9 cellular contexts compared by ENCODE assay signal in genomic region chr3:177443469-177443868, GRCh38.
DNase-seq lines count a peak whose midpoint lies in the region; ATAC-seq, FAIRE-seq and TF ChIP-seq lines count a peak whose summit lies in the region.
"Had no signal": no experiment of that assay in that cellular context is flagged by ENCODE, and none has a peak within 500 bp of the region (broad histone marks: within the 10 kb centered on the region; RNA-seq: fewer than 3 reads in every experiment).

No MANE protein-coding gene starts in this region.

- H3K4me3 Mint-ChIP-seq in MCF 10A (ENCODE audit: unreplicated experiment) = peak overlapping the region; percentile 38
- H3K4me3 Mint-ChIP-seq in CD8-positive, alpha-beta T cell = no peak overlapping the region

- no peaks in the 10 kb centered on the region for H3K27me3 ChIP-seq in left ventricle myocardium inferior (ENCODE audit: low read depth)
- no peaks in the 10 kb centered on the region; a peak in 1 of 5 replicates for H3K27me3 ChIP-seq in HepG2 (ENCODE audit: control insufficient read depth in 1 of 2, insufficient read depth in 2 of 2, low read length in 2 of 2)
- no peaks in the 10 kb centered on the region for H3K27me3 ChIP-seq in CD8-positive, alpha-beta T cell (ENCODE audit: insufficient read depth, low read length)

- intact Hi-C loops in Right ventricle myocardium inferior (cut with DNase I) (no loop called here), left ventricle myocardium inferior (cut with micrococcal nuclease) (no loop called here), MCF 10A (cut with micrococcal nuclease) (no loop called here), HepG2 (cut with micrococcal nuclease; ENCODE audit: unreplicated experiment) (no loop called here)
- intact Hi-C loops in CD8-positive, alpha-beta T cell (cut with DNase I, micrococcal nuclease) = no loop called here

- ATAC-seq in Right ventricle myocardium inferior (peak; percentile 24), HepG2 (no peak)
- no peak for ATAC-seq in CD8-positive, alpha-beta T cell

- no peak overlapping the region for H3K27ac ChIP-seq in left ventricle myocardium inferior (replicated peaks)
- no peak overlapping the region for H3K27ac ChIP-seq in HepG2 (ENCODE audit: extremely low read length, insufficient read depth, low read length)
- no peak overlapping the region for H3K27ac ChIP-seq in CD8-positive, alpha-beta T cell (ENCODE audit: low read depth, low read length)

- TF ChIP-seq POLR2A in HepG2 (IDR thresholded peaks at IDR 0.05; ENCODE audit: insufficient read depth in 1 of 2, low read depth in 2 of 2, low read length in 2 of 2) = no peak

- FAIRE-seq in HepG2 (lab: Jason Lieb, UNC) (no peak), urothelium cell line (lab: Jason Lieb, UNC) (peak; percentile 72)

- peaks cover 5% of the 10 kb centered on the region for H3K4me1 ChIP-seq in left ventricle myocardium inferior
- H3K4me1 ChIP-seq in HepG2 (ENCODE audit: insufficient read depth, low read length) = no peaks in the 10 kb centered on the region
- H3K4me1 ChIP-seq in CD8-positive, alpha-beta T cell (ENCODE audit: insufficient read depth, low read length) = no peaks in the 10 kb centered on the region

- POLR2A ChIA-PET in MCF 10A (lab: Yijun Ruan, JAX) (interaction anchor here (0.6 to 1.8 kb wide), 9 partner anchors 22 to 1265 kb away, joined by 3 to 4 read pairs (median 4); no protein-coding TSS in a partner anchor), HepG2 (lab: Yijun Ruan, JAX) (no interaction called here)
- POLR2A ChIA-PET in CD8-positive, alpha-beta T cell (lab: Charles Lee) = no interaction called here

- no peaks in the 10 kb centered on the region for H4K20me1 ChIP-seq in HepG2 (ENCODE audit: insufficient read depth, low read length)

- TF ChIP-seq EP300 in HepG2 (IDR thresholded peaks at IDR 0.05; ENCODE audit: low read depth in 2 of 2, low read length in 2 of 2) (no peak), HepG2 (CRISPR knock-in tag; IDR thresholded peaks at IDR 0.05; ENCODE audit: borderline replicate concordance) (no peak)

- H3K4me2 ChIP-seq in HepG2 (ENCODE audit: low read depth, low read length) = no peak overlapping the region

- CTCF ChIA-PET in MCF 10A (lab: Yijun Ruan, JAX) (interaction anchor here (0.5 kb wide), 1 partner anchor 785 kb away, joined by 4 read pairs; no protein-coding TSS in a partner anchor), HepG2 (lab: Yijun Ruan, JAX; ENCODE audit: low intra/inter-chr PET ratio, low total read pairs) (no interaction called here)
- CTCF ChIA-PET in CD8-positive, alpha-beta T cell (lab: Charles Lee) = interaction anchor here (0.7 kb wide), 1 partner anchor 116 kb away, joined by 5 read pairs; no protein-coding TSS in a partner anchor

- no peaks in the 10 kb centered on the region for H3K9me3 ChIP-seq in left ventricle myocardium inferior (replicated peaks)
- no peaks in the 10 kb centered on the region for H3K9me3 ChIP-seq in HepG2 (ENCODE audit: low read length)
- no peaks in the 10 kb centered on the region for H3K9me3 ChIP-seq in CD8-positive, alpha-beta T cell (ENCODE audit: low read length)

- WGBS in HepG2 (ENCODE audit: low lambda C conversion rate) = 0% methylated on average over 3 of the region's 3 CpGs

- BruUV-seq in MCF 10A (replicated peaks; lab: Mats Ljungman, UMichigan) (no TSS peak), HepG2 (replicated peaks; lab: Mats Ljungman, UMichigan) (no TSS peak)

- H3K27ac Mint-ChIP-seq in MCF 10A (ENCODE audit: low read depth, unreplicated experiment) = peak overlapping the region; percentile 83
- H3K27ac Mint-ChIP-seq in CD8-positive, alpha-beta T cell = no peak overlapping the region

- TF ChIP-seq CTCF in left ventricle myocardium inferior (IDR thresholded peaks at IDR 0.05; ENCODE audit: borderline replicate concordance) (no peak), MCF 10A (IDR thresholded peaks at IDR 0.05; ENCODE audit: unreplicated experiment) (no peak), HepG2 (CRISPR knock-in tag; IDR thresholded peaks at IDR 0.05) (no peak)
- TF ChIP-seq CTCF in CD8-positive, alpha-beta T cell (IDR thresholded peaks at IDR 0.05) = no peak

- H3K4me3 ChIP-seq in left ventricle myocardium inferior (no peak overlapping the region), HepG2 (replicated peaks in 1 of 3; ENCODE audit: insufficient read depth in 1 of 3, low read depth in 2 of 3, low read length in 3 of 3) (no peak overlapping the region)
- no peak overlapping the region for H3K4me3 ChIP-seq in CD8-positive, alpha-beta T cell (ENCODE audit: low read depth, low read length)

- H3K79me2 ChIP-seq in HepG2 (ENCODE audit: insufficient read depth, low read length) = no peaks in the 10 kb centered on the region

- H2AFZ ChIP-seq in HepG2 (ENCODE audit: low read length) = no peak overlapping the region

- H3K9ac ChIP-seq in HepG2 (ENCODE audit: insufficient read depth, low read depth, low read length) = no peak overlapping the region

- no peaks in the 10 kb centered on the region for H3K27me3 Mint-ChIP-seq in MCF 10A (ENCODE audit: insufficient read depth, unreplicated experiment)
- H3K27me3 Mint-ChIP-seq in CD8-positive, alpha-beta T cell (ENCODE audit: low read depth) = no peaks in the 10 kb centered on the region

- H3K36me3 ChIP-seq in left ventricle myocardium inferior (no peaks in the 10 kb centered on the region), HepG2 (replicated peaks in 1 of 2; ENCODE audit: control insufficient read depth in 1 of 2, insufficient read depth in 2 of 2, low read length in 2 of 2) (no peaks in the 10 kb centered on the region)
- no peaks in the 10 kb centered on the region for H3K36me3 ChIP-seq in CD8-positive, alpha-beta T cell (ENCODE audit: insufficient read depth, low read length)

- H3K4me1 Mint-ChIP-seq in MCF 10A (ENCODE audit: insufficient read depth, unreplicated experiment) = peaks cover 40% of the 10 kb centered on the region
- peaks cover 7% of the 10 kb centered on the region for H3K4me1 Mint-ChIP-seq in CD8-positive, alpha-beta T cell (ENCODE audit: low read depth)

- no peak for DNase-seq in Right ventricle myocardium inferior (ENCODE audit: missing footprints)
- no peak for DNase-seq in left ventricle myocardium inferior
- peak; percentile 71 for DNase-seq in MCF 10A (ENCODE audit: unreplicated experiment)
- peak; percentile 12 for DNase-seq in HepG2 (ENCODE audit: low spot score)
- peak; percentile 60 for DNase-seq in urothelium cell line (ENCODE audit: low spot score)
- DNase-seq in CD8-positive, alpha-beta T cell = no peak
- DNase-seq in nucleus accumbens (lab: John Stamatoyannopoulos, UW) = no peak
- no peak for DNase-seq in activated naive CD4-positive, alpha-beta T cell treated with Interleukin-2 at 50 U/mL for 16 hours
- DNase-seq: NCI-H187 treated with DMSO at 0.1 percent for 48 hours had no signal

- no peaks in the 10 kb centered on the region for H3K9me3 Mint-ChIP-seq in MCF 10A (ENCODE audit: unreplicated experiment)
- H3K9me3 Mint-ChIP-seq in CD8-positive, alpha-beta T cell = no peaks in the 10 kb centered on the region

- TF ChIP-seq RAD21 in HepG2 (CRISPR knock-in tag; IDR thresholded peaks at IDR 0.05) = no peak

- no peaks in the 10 kb centered on the region for H3K36me3 Mint-ChIP-seq in MCF 10A (ENCODE audit: insufficient read depth, unreplicated experiment)
- H3K36me3 Mint-ChIP-seq in CD8-positive, alpha-beta T cell = no peaks in the 10 kb centered on the region

- in situ Hi-C loops in HepG2 (cut with HindIII; ENCODE audit: extremely low pct_ligation_motif_present, low pct_unique_long_range_greater_than_20kb) = loop anchor here (25.0 kb wide), 1 partner anchor 931 kb away; no protein-coding TSS in a partner anchor

TF ChIP-seq in HepG2, 621 proteins besides CTCF, POLR2A, EP300 and RAD21:
- TF ChIP-seq FOSL2 (CRISPR knock-in tag; IDR thresholded peaks at IDR 0.05) (peak; percentile 43; the same call in 1 of the 2 replicates), MIER3 (CRISPR knock-in tag; IDR thresholded peaks at IDR 0.05; ENCODE audit: borderline replicate concordance) (no peak)

Comparison
In these comparisons a context has a peak if more than half of its experiments do, and no peak if none do; other contexts are left out.
1. DNase-seq: peak in MCF 10A (single experiment), HepG2 (single experiment) and urothelium cell line (single experiment); none in Right ventricle myocardium inferior (single experiment), left ventricle myocardium inferior (single experiment), CD8-positive, alpha-beta T cell (0 of 7), nucleus accumbens (0 of 56) and activated naive CD4-positive, alpha-beta T cell treated with Interleukin-2 at 50 U/mL for 16 hours (single experiment).